In genomic region chr2:234496835-234497591, GRCh38 we compare ENCODE assay signal across 8 cellular contexts. TPM values are rescaled to one million over a fixed set of nuclear protein-coding genes. Genes with fewer than 3 reads are reported as not detected.
A peak's percentile ranks its signal among the peaks of the same experiment; 100 is the strongest.
DNase-seq lines count a peak whose midpoint lies in the region; ATAC-seq and TF ChIP-seq lines count a peak whose summit lies in the region.

TSS of gene ARL4C (minus strand) at chr2:234497081. CDS start at chr2:234496586, 495 bp downstream.

- H3K79me1 ChIP-seq in mesendoderm (ENCODE audit: low read length), result peaks cover 11% of the 10 kb centered on the region

- no peak within 1 kb of the TSS for H4K8ac ChIP-seq in mesendoderm (ENCODE audit: low read depth, low read length)

- H3K4ac ChIP-seq in mesendoderm (ENCODE audit: low read depth, low read length), result peak within 1 kb of the TSS; percentile 95

- TF ChIP-seq CTCF in endodermal cell (conservative IDR thresholded peaks at IDR 0.05), result no peak

- WGBS in endodermal cell (ENCODE audit: insufficient coverage in 1 of 2, insufficient read length in 1 of 2), 2 experiments, result 0 to 2% methylated on average over 17 to 100 of the region's 100 CpGs
- no CpG with 5 or more reads among the region's 100 CpGs for WGBS in mesendoderm (ENCODE audit: extremely low coverage, insufficient coverage, low lambda C conversion rate)

- H3K36me3 ChIP-seq in endodermal cell (ENCODE audit: control insufficient read depth, insufficient read depth, low read length) (no peaks in the 10 kb centered on the region), mesendoderm (ENCODE audit: control insufficient read depth, insufficient read depth, low read length) (no peaks in the 10 kb centered on the region)

- H3K4me1 Mint-ChIP-seq in endodermal cell, result peaks cover 20% of the 10 kb centered on the region
- H3K4me1 Mint-ChIP-seq in stimulated activated naive CD8-positive, alpha-beta T cell treated with anti-CD3 and anti-CD28 coated beads, Interleukin-15, Interleukin-2, amounts not matched to agents 100 ng/mL and 50 ng/mL, for 24 hours (ENCODE audit: low read depth), result peaks cover 55% of the 10 kb centered on the region

- H2BK120ac ChIP-seq in mesendoderm (ENCODE audit: low read depth, low read length), result no peak within 1 kb of the TSS

- peak within 1 kb of the TSS; percentile 69 for H3K4me3 Mint-ChIP-seq in endodermal cell
- H3K4me3 Mint-ChIP-seq in stimulated activated naive CD8-positive, alpha-beta T cell treated with anti-CD3 and anti-CD28 coated beads, Interleukin-15, Interleukin-2, amounts not matched to agents 100 ng/mL and 50 ng/mL, for 24 hours, result peak within 1 kb of the TSS; percentile 94

- H3K27me3 ChIP-seq in endodermal cell (ENCODE audit: control insufficient read depth, insufficient read depth, low read length, poor library complexity, severe bottlenecking) (peaks cover 8% of the 10 kb centered on the region), mesendoderm (ENCODE audit: insufficient read depth, low read length, poor library complexity) (no peaks in the 10 kb centered on the region)

- H3K79me2 ChIP-seq in mesendoderm (ENCODE audit: control insufficient read depth, insufficient read depth, low read length), result peaks cover 11% of the 10 kb centered on the region

- peak within 1 kb of the TSS; percentile 93 for H3K18ac ChIP-seq in mesendoderm (ENCODE audit: low read length)

- H2AK5ac ChIP-seq in mesendoderm (ENCODE audit: low read length), result no peak within 1 kb of the TSS

- DNase-seq in SIG-M5 treated with dmso at 0.1 percent for 504 hours (lab: John Stamatoyannopoulos, UW; ENCODE audit: unreplicated experiment) (peak; percentile 7), SIG-M5 (lab: John Stamatoyannopoulos, UW) (no peak), NCI-H510A (lab: John Stamatoyannopoulos, UW) (peak; percentile 61), endodermal cell (peak; percentile 93), mesendoderm (peak; percentile 81)
- DNase-seq in activated CD8-positive, alpha-beta memory T cell treated with anti-CD3 and anti-CD28 coated beads, Interleukin-2, amount 50 U/mL, for 4 hours, result peak; percentile 60

- H3K27ac ChIP-seq in endodermal cell (ENCODE audit: low read depth, low read length), result peak within 1 kb of the TSS; percentile 88
- peak within 1 kb of the TSS; percentile 15 for H3K27ac ChIP-seq in mesendoderm (ENCODE audit: low read depth, low read length)

- H3K56ac ChIP-seq in mesendoderm (ENCODE audit: low read length), result peak within 1 kb of the TSS; percentile 95

- H3K4me2 ChIP-seq in mesendoderm (ENCODE audit: low read length), result peak within 1 kb of the TSS; percentile 99

- H3K27ac Mint-ChIP-seq in endodermal cell, result peak within 1 kb of the TSS; percentile 52
- peak within 1 kb of the TSS; percentile 93 for H3K27ac Mint-ChIP-seq in stimulated activated naive CD8-positive, alpha-beta T cell treated with anti-CD3 and anti-CD28 coated beads, Interleukin-15, Interleukin-2, amounts not matched to agents 100 ng/mL and 50 ng/mL, for 24 hours

- peaks cover 29% of the 10 kb centered on the region for H3K27me3 Mint-ChIP-seq in endodermal cell (ENCODE audit: insufficient read depth)
- no peaks in the 10 kb centered on the region for H3K27me3 Mint-ChIP-seq in stimulated activated naive CD8-positive, alpha-beta T cell treated with anti-CD3 and anti-CD28 coated beads, Interleukin-15, Interleukin-2, amounts not matched to agents 100 ng/mL and 50 ng/mL, for 24 hours

- H3K9ac ChIP-seq in endodermal cell (ENCODE audit: extremely low read depth, low read length, poor library complexity, severe bottlenecking), result peak within 1 kb of the TSS; percentile 47
- H3K9ac ChIP-seq in mesendoderm (ENCODE audit: low read length), result peak within 1 kb of the TSS; percentile 89

- no peaks in the 10 kb centered on the region for H3K36me3 Mint-ChIP-seq in endodermal cell (ENCODE audit: low read depth)
- peaks cover 18% of the 10 kb centered on the region for H3K36me3 Mint-ChIP-seq in stimulated activated naive CD8-positive, alpha-beta T cell treated with anti-CD3 and anti-CD28 coated beads, Interleukin-15, Interleukin-2, amounts not matched to agents 100 ng/mL and 50 ng/mL, for 24 hours (ENCODE audit: low read depth)

- H4K5ac ChIP-seq in mesendoderm (ENCODE audit: low read length), result no peak within 1 kb of the TSS

- peak within 1 kb of the TSS; percentile 95 for H3K23ac ChIP-seq in mesendoderm (ENCODE audit: low read length)

- peak within 1 kb of the TSS; percentile 90 for H3K4me3 ChIP-seq in endodermal cell (ENCODE audit: low read length)
- peak within 1 kb of the TSS; percentile 54 for H3K4me3 ChIP-seq in mesendoderm (ENCODE audit: low read length)

- H2BK5ac ChIP-seq in mesendoderm (ENCODE audit: low read length), result peak within 1 kb of the TSS; percentile 25

- ATAC-seq in HG02973 (IDR thresholded peaks at IDR 0.05; ENCODE audit: unreplicated experiment), result peak; percentile 54

- no peaks in the 10 kb centered on the region for H3K9me3 Mint-ChIP-seq in endodermal cell
- no peaks in the 10 kb centered on the region for H3K9me3 Mint-ChIP-seq in stimulated activated naive CD8-positive, alpha-beta T cell treated with anti-CD3 and anti-CD28 coated beads, Interleukin-15, Interleukin-2, amounts not matched to agents 100 ng/mL and 50 ng/mL, for 24 hours

- H3K4me1 ChIP-seq in endodermal cell (ENCODE audit: control insufficient read depth, insufficient read depth, low read length) (no peaks in the 10 kb centered on the region), mesendoderm (ENCODE audit: control insufficient read depth, low read depth, low read length) (no peaks in the 10 kb centered on the region)

- peak within 1 kb of the TSS; percentile 21 for H2BK15ac ChIP-seq in mesendoderm (replicated peaks; ENCODE audit: low read depth)

- no peaks in the 10 kb centered on the region for H3K9me3 ChIP-seq in endodermal cell (ENCODE audit: control insufficient read depth, low read length)

RNA-seq across cellular contexts. Expression of gene ARL4C, which starts in this region (rescaled TPM):
- 10 to 100 TPM in 1 of 2 donors, 1 to 10 TPM in 1; 9.3 to 21.7 TPM for total RNA-seq in endodermal cell
- polyA plus RNA-seq in endodermal cell (2013, experiment 1 of 2), result 74.9 TPM
- 65.4 TPM for polyA plus RNA-seq in endodermal cell (2013, experiment 2 of 2)
- polyA plus RNA-seq in mesendoderm (2013, experiment 1 of 2), result 23.7 TPM
- 23.8 TPM for polyA plus RNA-seq in mesendoderm (2013, experiment 2 of 2)
